8 cellular contexts compared by ENCODE assay signal in genomic region chrX:134484039-134484438, GRCh38. TPM values are rescaled to one million over a fixed set of nuclear protein-coding genes. Genes with fewer than 3 reads are reported as not detected.
DNase-seq lines count a peak whose midpoint lies in the region; FAIRE-seq and TF ChIP-seq lines count a peak whose summit lies in the region.

No MANE protein-coding gene starts in this region.

- no peak overlapping the region for H3K9ac ChIP-seq in Karpas-422 (ENCODE audit: low read length)

- H3K9me2 ChIP-seq in Karpas-422 (replicated peaks; ENCODE audit: insufficient read depth, low read length): no peaks in the 10 kb centered on the region

- H3K4me3 ChIP-seq in Karpas-422 (ENCODE audit: low read length) (no peak overlapping the region), vagina (no peak overlapping the region), MG63 (no peak overlapping the region)

- FAIRE-seq in islet of Langerhans (lab: Jason Lieb, UNC): peak; percentile 98

- H3K4me2 ChIP-seq in Karpas-422 (ENCODE audit: low read depth, low read length, poor library complexity, severe bottlenecking): no peak overlapping the region

- H2AFZ ChIP-seq in Karpas-422 (ENCODE audit: low read length): no peak overlapping the region

- H3K4me1 ChIP-seq in Karpas-422 (ENCODE audit: low read length): no peaks in the 10 kb centered on the region
- no peaks in the 10 kb centered on the region for H3K4me1 ChIP-seq in vagina

- TF ChIP-seq CTCF in VCaP (conservative IDR thresholded peaks at IDR 0.05) (peak; percentile 66), vagina (IDR thresholded peaks at IDR 0.05) (peak in 2 of 3 experiments; percentile 10 to 52)

- no peaks in the 10 kb centered on the region for H3K9me3 ChIP-seq in Karpas-422 (ENCODE audit: low read length)
- H3K9me3 ChIP-seq in vagina: no peaks in the 10 kb centered on the region
- no peaks in the 10 kb centered on the region for H3K9me3 ChIP-seq in MG63

- H3K27me3 ChIP-seq in Karpas-422 (ENCODE audit: low read length) (no peaks in the 10 kb centered on the region), vagina (no peaks in the 10 kb centered on the region), MG63 (no peaks in the 10 kb centered on the region)

- H3K79me2 ChIP-seq in Karpas-422 (ENCODE audit: low read length): peaks cover 28% of the 10 kb centered on the region

- intact Hi-C loops in vagina (cut with DNase I): no loop called here

- H3K36me3 ChIP-seq in Karpas-422 (ENCODE audit: insufficient read depth, low read length) (peaks cover 18% of the 10 kb centered on the region; the same call in 1 of the 2 replicates), vagina (no peaks in the 10 kb centered on the region), MG63 (no peaks in the 10 kb centered on the region; the same call in 1 of the 2 replicates)

- DNase-seq in EH (ENCODE audit: low read depth) (peak; percentile 58), Karpas-422 (peak; percentile 73), vagina (ENCODE audit: extremely low spot score in 2 of 2) (no peak), putamen (ENCODE audit: low spot score) (no peak), SKM-1 treated with dmso at 0.1 percent for 144 hours (lab: John Stamatoyannopoulos, UW; ENCODE audit: unreplicated experiment) (no peak), MG63 (no peak)

- no peaks in the 10 kb centered on the region for H4K20me1 ChIP-seq in Karpas-422 (ENCODE audit: insufficient read depth, low read depth, low read length)

- H3K27ac ChIP-seq in Karpas-422 (ENCODE audit: low read length): no peak overlapping the region
- no peak overlapping the region for H3K27ac ChIP-seq in VCaP
- H3K27ac ChIP-seq in vagina: no peak overlapping the region

- no peak for TF ChIP-seq POLR2A in vagina (IDR thresholded peaks at IDR 0.05)

RNA-seq across cellular contexts. Expression of gene HPRT1, which starts 24.1 kb away (rescaled TPM):
- 17.1 and 52.2 TPM in 2 replicates for total RNA-seq in Karpas-422 (2014; rRNA removed; shearing (Covaris generic); ENCODE audit: low replicate concordance)
- 14.5 TPM for total RNA-seq in vagina
- total RNA-seq in MG63 (2014; rRNA removed; shearing (Covaris generic); ENCODE audit: low replicate concordance): 48.4 and 49.7 TPM in 2 replicates

Comparison
In these comparisons a context has a peak if more than half of its experiments do, and no peak if none do; other contexts are left out.
1. DNase-seq: peak in EH (single experiment) and Karpas-422 (single experiment); none in vagina (0 of 2), putamen (single experiment), SKM-1 treated with dmso at 0.1 percent for 144 hours (single experiment) and MG63 (single experiment).